ENCODE assay signal across 1 cellular context in the genomic region with DNA sequence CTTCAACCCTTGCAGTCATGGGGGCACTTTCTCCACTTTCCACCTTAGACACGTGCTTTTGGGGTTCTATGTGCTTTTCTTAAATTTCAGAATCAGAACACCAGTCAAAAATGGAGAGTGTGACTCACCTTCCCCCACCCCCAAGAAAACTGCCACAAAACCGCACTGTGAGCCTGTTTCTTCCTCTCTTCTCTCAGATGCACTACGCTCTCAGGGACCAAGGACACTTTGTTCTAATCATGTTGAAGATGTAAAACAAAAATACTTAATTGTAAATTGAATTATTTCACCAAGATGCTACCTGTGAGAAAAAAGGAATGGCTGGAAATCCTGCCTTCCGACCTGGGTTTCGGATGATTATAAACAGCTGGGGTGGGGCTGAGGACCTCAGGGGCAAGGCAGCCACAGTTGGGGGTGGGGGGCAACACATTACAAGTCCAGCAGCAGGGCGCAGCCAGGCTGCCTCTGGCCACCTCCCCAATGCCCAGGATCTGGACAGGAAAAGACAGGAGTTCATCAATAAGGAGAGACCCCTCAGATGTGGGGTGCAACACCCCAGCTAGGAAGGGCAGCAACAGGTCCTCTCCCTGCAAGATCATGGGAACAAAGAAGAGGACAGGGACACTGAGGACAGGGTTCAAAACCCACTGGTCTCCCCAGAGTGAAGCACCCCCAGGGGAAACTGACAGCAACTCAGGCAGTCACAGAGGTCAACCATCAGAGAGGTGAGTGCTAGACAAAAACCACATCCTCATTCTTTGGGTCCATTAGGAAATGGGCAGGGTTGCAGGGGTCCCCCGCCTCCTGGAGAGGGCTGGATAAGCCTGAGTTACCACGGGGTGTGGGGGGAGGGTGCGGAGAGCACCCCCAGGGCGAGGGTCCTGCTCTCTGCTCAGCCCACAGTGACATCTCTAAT.
TF ChIP-seq lines count a peak whose summit lies in the region.

No MANE protein-coding gene starts in this region.

TF ChIP-seq in SK-N-SH treated with all-trans-retinoic acid at 6 μM for 48 hours, 23 proteins besides CTCF, POLR2A, EP300 and RAD21 (continued from another document):
- no peak for TF ChIP-seq TSHZ2 (CRISPR knock-in tag; IDR thresholded peaks at IDR 0.05)
- no peak for TF ChIP-seq OSR1 (CRISPR knock-in tag; IDR thresholded peaks at IDR 0.05)
- no peak for TF ChIP-seq RARB (CRISPR knock-in tag; IDR thresholded peaks at IDR 0.05)
